In genomic region chr10:72356987-72357386, GRCh38 we compare ENCODE assay signal across 2 cellular contexts.
TF ChIP-seq lines count a peak whose summit lies in the region.

No MANE protein-coding gene starts in this region.

TF ChIP-seq in HepG2, 621 proteins besides CTCF, POLR2A, EP300 and RAD21:
- TF ChIP-seq STAG1 (CRISPR knock-in tag; IDR thresholded peaks at IDR 0.05) (no peak), GABPA (IDR thresholded peaks at IDR 0.05; ENCODE audit: low read depth, low read length) (no peak), GABPA (CRISPR knock-in tag; IDR thresholded peaks at IDR 0.05; ENCODE audit: low read depth) (0 out of 2 replicates have a peak, but pooled peaks have one; percentile 38)

TF ChIP-seq in K562, 482 proteins besides CTCF, POLR2A, EP300 and RAD21:
- TF ChIP-seq GABPB1 (CRISPR knock-in tag; IDR thresholded peaks at IDR 0.05) (peak; percentile 49; the same call in 1 of the 2 replicates), ZNF384 (IDR thresholded peaks at IDR 0.05; ENCODE audit: low read depth, low read length) (peak; percentile 93), POLR3A (IDR thresholded peaks at IDR 0.05; ENCODE audit: borderline replicate concordance, extremely low read depth, insufficient read depth, insufficient read length) (no peak), CREM (IDR thresholded peaks at IDR 0.05; ENCODE audit: low read depth) (peak; percentile 76), GABPA (tag; conservative IDR thresholded peaks at IDR 0.05; ENCODE audit: low read depth) (peak; percentile 59), VEZF1 (CRISPR knock-in tag; IDR thresholded peaks at IDR 0.05) (peak; percentile 69), ZFP36 (IDR thresholded peaks at IDR 0.05; ENCODE audit: low read depth, low read length, partially characterized antibody) (no peak), NKRF (IDR thresholded peaks at IDR 0.05; ENCODE audit: borderline replicate concordance) (no peak), ATF1 (CRISPR knock-in tag; IDR thresholded peaks at IDR 0.05) (no peak), ATF1 (tag; IDR thresholded peaks at IDR 0.05) (peak; percentile 24; the same call in 1 of the 2 replicates)
